1 cellular context compared by ENCODE assay signal in the genomic region with DNA sequence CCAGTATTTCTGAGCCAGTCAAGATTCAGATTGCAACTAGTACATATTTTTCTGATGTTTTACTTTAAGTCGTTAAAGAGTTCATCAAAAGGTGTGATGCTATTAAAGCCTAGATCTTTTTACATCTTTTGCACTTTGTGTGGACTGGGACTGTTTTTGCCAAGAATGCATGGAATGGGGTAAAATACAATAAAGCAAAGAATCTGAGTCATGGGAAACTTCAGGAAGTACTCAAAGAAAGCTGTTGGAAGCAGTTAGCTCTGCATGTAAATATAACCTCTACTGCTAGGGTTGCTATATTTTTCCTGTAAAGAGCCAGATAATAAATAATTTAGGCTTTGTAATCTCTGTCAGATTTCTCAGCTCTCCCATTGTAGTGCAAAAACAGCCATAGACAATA.
A peak's percentile ranks its signal among the peaks of the same experiment; 100 is the strongest.
TF ChIP-seq lines count a peak whose summit lies in the region.

No MANE protein-coding gene starts in this region.

TF ChIP-seq in H1, 55 proteins besides CTCF, POLR2A, EP300 and RAD21:
- TF ChIP-seq TEAD4 (IDR thresholded peaks at IDR 0.05; ENCODE audit: low read depth, low read length), result 0 out of 2 replicates have a peak, but pooled peaks have one; percentile 39
- TF ChIP-seq, protein P1, sequence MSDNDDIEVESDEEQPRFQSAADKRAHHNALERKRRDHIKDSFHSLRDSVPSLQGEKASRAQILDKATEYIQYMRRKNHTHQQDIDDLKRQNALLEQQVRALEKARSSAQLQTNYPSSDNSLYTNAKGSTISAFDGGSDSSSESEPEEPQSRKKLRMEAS (IDR thresholded peaks at IDR 0.05), result no peak
- no peak for TF ChIP-seq SIRT6 (IDR thresholded peaks at IDR 0.05; ENCODE audit: low read length)
